ENCODE assay signal across 8 cellular contexts in genomic region chr10:127012769-127013152, GRCh38.
A peak's percentile ranks its signal among the peaks of the same experiment; 100 is the strongest.
DNase-seq lines count a peak whose midpoint lies in the region; ATAC-seq, FAIRE-seq and TF ChIP-seq lines count a peak whose summit lies in the region.

No MANE protein-coding gene starts in this region.

- TF ChIP-seq CTCF in WERI-Rb-1 (IDR thresholded peaks at IDR 0.05; ENCODE audit: low read depth, low read length) (no peak), gastrocnemius medialis (IDR thresholded peaks at IDR 0.05 in 4 of 5, conservative IDR thresholded peaks at IDR 0.05 in 1 of 5) (no peak), HFFc6 (IDR thresholded peaks at IDR 0.05) (no peak)

- intact Hi-C loops in right cardiac atrium (cut with DNase I) = no loop called here
- intact Hi-C loops in gastrocnemius medialis (cut with DNase I; ENCODE audit: low total_unique reads) = no loop called here

- H3K4me3 Mint-ChIP-seq in HFFc6 = no peak overlapping the region; the same call in 1 of the 2 replicates

- no peaks in the 10 kb centered on the region for H3K27me3 Mint-ChIP-seq in HFFc6 (ENCODE audit: insufficient read depth)

- H3K27ac ChIP-seq in WERI-Rb-1 (peak overlapping the region; percentile 33; the same call in 1 of the 2 replicates), right cardiac atrium (ENCODE audit: low read length) (no peak overlapping the region), gastrocnemius medialis (peak overlapping the region in 1 of 4 donors; percentile 10)

- no peaks in the 10 kb centered on the region; the same call in 1 of the 2 replicates for H3K36me3 ChIP-seq in WERI-Rb-1
- H3K36me3 ChIP-seq in gastrocnemius medialis = no peaks in the 10 kb centered on the region

- peaks cover 29% of the 10 kb centered on the region for H3K36me3 Mint-ChIP-seq in HFFc6 (ENCODE audit: low read depth)

- H3K4me1 Mint-ChIP-seq in HFFc6 (ENCODE audit: low read depth) = peaks cover 9% of the 10 kb centered on the region

- H3K27me3 ChIP-seq in WERI-Rb-1 (ENCODE audit: insufficient read depth, low read depth, severe bottlenecking) = no peaks in the 10 kb centered on the region
- H3K27me3 ChIP-seq in right cardiac atrium (ENCODE audit: control insufficient read depth, insufficient read depth) = no peaks in the 10 kb centered on the region
- H3K27me3 ChIP-seq in gastrocnemius medialis = no peaks in the 10 kb centered on the region

- H3K9me3 Mint-ChIP-seq in HFFc6 = no peaks in the 10 kb centered on the region

- no peak for TF ChIP-seq POLR2A in gastrocnemius medialis (IDR thresholded peaks at IDR 0.05)

- no peaks in the 10 kb centered on the region for H3K9me3 ChIP-seq in WERI-Rb-1 (ENCODE audit: severe bottlenecking)
- H3K9me3 ChIP-seq in right cardiac atrium (ENCODE audit: control insufficient read depth, low read length) = no peaks in the 10 kb centered on the region
- no peaks in the 10 kb centered on the region for H3K9me3 ChIP-seq in gastrocnemius medialis

- no peak overlapping the region for H3K27ac Mint-ChIP-seq in HFFc6

- DNase-seq in HTR-8/SVneo (ENCODE audit: insufficient read length, low spot score) = peak; percentile 24
- peak; percentile 75 for DNase-seq in WERI-Rb-1
- DNase-seq in right cardiac atrium = peak; percentile 66 to 90 (median 88)
- DNase-seq in gastrocnemius medialis = peak; percentile 55 to 74
- DNase-seq in superior temporal gyrus (ENCODE audit: extremely low spot score) = no peak
- no peak for DNase-seq in HFFc6
- no peak for DNase-seq in NCI-H1436 (lab: John Stamatoyannopoulos, UW)

- 42% methylated on average over 10 of the region's 10 CpGs for WGBS in right cardiac atrium

- in situ Hi-C loops in gastrocnemius medialis (cut with MboI; ENCODE audit: low sequenced_read_pairs in 4 of 4) = no loop called here

- peak; percentile 91 to 93 for ATAC-seq in right cardiac atrium
- ATAC-seq in gastrocnemius medialis = peak; percentile 89 to 92
- ATAC-seq in HG02884 (IDR thresholded peaks at IDR 0.05; ENCODE audit: unreplicated experiment) = no peak

- FAIRE-seq in HTR-8/SVneo (lab: Jason Lieb, UNC) = no peak

- no peak overlapping the region for H3K4me3 ChIP-seq in WERI-Rb-1 (ENCODE audit: low read depth, low read length)
- H3K4me3 ChIP-seq in right cardiac atrium (ENCODE audit: low read length) = no peak overlapping the region
- H3K4me3 ChIP-seq in gastrocnemius medialis = no peak overlapping the region

- no peaks in the 10 kb centered on the region for H3K4me1 ChIP-seq in right cardiac atrium (ENCODE audit: control insufficient read depth, insufficient read depth, low read length)
- peaks cover 0 to 8% of the 10 kb centered on the region in 2 donors for H3K4me1 ChIP-seq in gastrocnemius medialis

Comparison
In these comparisons a context has a peak if more than half of its experiments do, and no peak if none do; other contexts are left out.
1. DNase-seq: peak in HTR-8/SVneo (single experiment), WERI-Rb-1 (single experiment), right cardiac atrium (3 of 3) and gastrocnemius medialis (2 of 2); none in superior temporal gyrus (single experiment), HFFc6 (single experiment) and NCI-H1436 (single experiment).